Comparison of ENCODE assay signal across 22 cellular contexts in genomic region chr5:132003982-132004381, GRCh38. TPM values are rescaled to one million over a fixed set of nuclear protein-coding genes. Genes with fewer than 3 reads are reported as not detected.
"Had no signal": no experiment of that assay in that cellular context is flagged by ENCODE, and none has a peak within 500 bp of the region (broad histone marks: within the 10 kb centered on the region; RNA-seq: fewer than 3 reads in every experiment).

No MANE protein-coding gene starts in this region.

- H3K4me1 Mint-ChIP-seq: memory B cell had no signal

- H3K4me1 ChIP-seq: breast epithelium, thyroid gland had no signal

- H3K36me3 ChIP-seq: ascending aorta, breast epithelium, left ventricle myocardium inferior, ovary, thyroid gland had no signal

- H3K27ac ChIP-seq: ascending aorta, breast epithelium, epithelial cell of prostate, ovary, thyroid gland had no signal

- H3K36me3 Mint-ChIP-seq: memory B cell; stimulated activated memory B cell treated with anti-CD40 and anti-IgM and Interleukin-4, amounts not matched to agents 10 μg/mL and 1 μg/mL and 100 μg/mL, for 72 hours had no signal

- H3K27me3 ChIP-seq: ascending aorta, breast epithelium, ovary, thyroid gland had no signal

- H3K4me2 ChIP-seq: smooth muscle cell had no signal

- H3K4me3 ChIP-seq: ascending aorta, breast epithelium, left ventricle myocardium inferior, ovary, smooth muscle cell, thyroid gland had no signal

- H3K27ac Mint-ChIP-seq: activated CD4-positive, alpha-beta T cell treated with anti-CD3 and anti-CD28 coated beads, Interleukin-2, amount 10 ng/mL, durations not matched to agents 24 days and 14 days; activated CD8-positive, alpha-beta T cell treated with anti-CD3 and anti-CD28 coated beads, Interleukin-2, amount 10 ng/mL, durations not matched to agents 7 days and 5 days; activated naive CD4-positive, alpha-beta T cell treated with anti-CD3 and anti-CD28 coated beads for 36 hours; activated T-cell treated with anti-CD3 and anti-CD28 coated beads, Interleukin-2, amount 50 U/mL, for 24 hours; dendritic cell treated with granulocyte-macrophage colony-stimulating factor and Interleukin-4, amounts not matched to agents 40 ng/mL and 50 ng/mL, for 4 days; memory B cell; stimulated activated memory B cell treated with anti-CD40 and anti-IgM and Interleukin-4, amounts not matched to agents 10 μg/mL and 1 μg/mL and 100 μg/mL, for 72 hours had no signal

- DNase-seq: activated CD4-positive, alpha-beta T cell treated with anti-CD3 and anti-CD28 coated beads, Interleukin-2, amount 10 ng/mL, durations not matched to agents 24 days and 14 days; activated CD8-positive, alpha-beta T cell treated with anti-CD3 and anti-CD28 coated beads, Interleukin-2, amount 10 ng/mL, durations not matched to agents 7 days and 5 days; activated naive CD4-positive, alpha-beta T cell treated with anti-CD3 and anti-CD28 coated beads for 36 hours; activated T-cell treated with anti-CD3 and anti-CD28 coated beads, Interleukin-2, amount 50 U/mL, for 24 hours; cerebellar nuclear complex; foreskin fibroblast; stimulated activated CD4-positive, alpha-beta T cell treated with anti-CD3 and anti-CD28 coated beads, Interleukin-4, amount 100 ng/mL, for 24 hours; thyroid gland had no signal

- ATAC-seq: activated CD8-positive, alpha-beta T cell treated with anti-CD3 and anti-CD28 coated beads, Interleukin-2, amount 10 ng/mL, durations not matched to agents 7 days and 5 days; stimulated activated memory B cell treated with anti-CD40 and anti-IgM and Interleukin-4, amounts not matched to agents 10 μg/mL and 1 μg/mL and 100 μg/mL, for 72 hours had no signal

- H3K4me3 Mint-ChIP-seq: activated CD4-positive, alpha-beta T cell treated with anti-CD3 and anti-CD28 coated beads, Interleukin-2, amount 10 ng/mL, durations not matched to agents 24 days and 14 days; activated CD8-positive, alpha-beta T cell treated with anti-CD3 and anti-CD28 coated beads, Interleukin-2, amount 10 ng/mL, durations not matched to agents 7 days and 5 days; activated naive CD4-positive, alpha-beta T cell treated with anti-CD3 and anti-CD28 coated beads for 36 hours; activated T-cell treated with anti-CD3 and anti-CD28 coated beads, Interleukin-2, amount 50 U/mL, for 24 hours; dendritic cell treated with granulocyte-macrophage colony-stimulating factor and Interleukin-4, amounts not matched to agents 40 ng/mL and 50 ng/mL, for 4 days; memory B cell; stimulated activated memory B cell treated with anti-CD40 and anti-IgM and Interleukin-4, amounts not matched to agents 10 μg/mL and 1 μg/mL and 100 μg/mL, for 72 hours had no signal

- H3K9me3 Mint-ChIP-seq: activated CD4-positive, alpha-beta T cell treated with anti-CD3 and anti-CD28 coated beads, Interleukin-2, amount 10 ng/mL, durations not matched to agents 24 days and 14 days; activated naive CD4-positive, alpha-beta T cell treated with anti-CD3 and anti-CD28 coated beads for 36 hours; activated T-cell treated with anti-CD3 and anti-CD28 coated beads, Interleukin-2, amount 50 U/mL, for 24 hours; dendritic cell treated with granulocyte-macrophage colony-stimulating factor and Interleukin-4, amounts not matched to agents 40 ng/mL and 50 ng/mL, for 4 days; memory B cell; stimulated activated memory B cell treated with anti-CD40 and anti-IgM and Interleukin-4, amounts not matched to agents 10 μg/mL and 1 μg/mL and 100 μg/mL, for 72 hours had no signal

- H3K9me3 ChIP-seq: ascending aorta, breast epithelium, left ventricle myocardium inferior, ovary, thyroid gland had no signal

RNA-seq across cellular contexts. Expression of gene ACSL6, which starts 7.5 kb away (rescaled TPM):
- total RNA-seq: pulmonary artery endothelial cell, smooth muscle cell had no signal

RNA-seq across cellular contexts. Expression of gene IL3, which starts 56.5 kb away (rescaled TPM):
- total RNA-seq: activated CD8-positive, alpha-beta T cell treated with anti-CD3 and anti-CD28 coated beads, Interleukin-2, amount 10 ng/mL, durations not matched to agents 7 days and 5 days; activated naive CD4-positive, alpha-beta T cell treated with anti-CD3 and anti-CD28 coated beads for 36 hours; ascending aorta; breast epithelium; kidney epithelial cell; left ventricle myocardium inferior; mononuclear cell; ovary; pulmonary artery endothelial cell; smooth muscle cell; thyroid gland; urinary bladder had no signal

RNA-seq across cellular contexts. Expression of gene MEIKIN, which starts 58.5 kb away (rescaled TPM):
- total RNA-seq: activated CD4-positive, alpha-beta T cell treated with anti-CD3 and anti-CD28 coated beads, Interleukin-2, amount 10 ng/mL, durations not matched to agents 24 days and 14 days; activated CD8-positive, alpha-beta T cell treated with anti-CD3 and anti-CD28 coated beads, Interleukin-2, amount 10 ng/mL, durations not matched to agents 7 days and 5 days; ascending aorta; breast epithelium; kidney epithelial cell; left ventricle myocardium inferior; ovary; pulmonary artery endothelial cell; smooth muscle cell; T-helper 1 cell treated with Interleukin-12 subunit alpha and Interleukin-12 subunit beta and Interleukin-4 antibody, amounts not matched to agents 30 ng/mL and 1 ng/mL, for 36 hours; thyroid gland; urinary bladder had no signal
